Comparison of ENCODE assay signal across 16 cellular contexts in genomic region chr7:88399036-88399435, GRCh38.
DNase-seq lines count a peak whose midpoint lies in the region; ATAC-seq and TF ChIP-seq lines count a peak whose summit lies in the region.
"Had no signal": no experiment of that assay in that cellular context is flagged by ENCODE, and none has a peak within 500 bp of the region (broad histone marks: within the 10 kb centered on the region; RNA-seq: fewer than 3 reads in every experiment).

No MANE protein-coding gene starts in this region.

- no peaks in the 10 kb centered on the region for H3K79me2 ChIP-seq in neural progenitor cell (ENCODE audit: low read depth)

- H3F3A ChIP-seq in neural progenitor cell (ENCODE audit: low read depth): peaks cover 7% of the 10 kb centered on the region

- TF ChIP-seq CTCF in left ventricle myocardium inferior (IDR thresholded peaks at IDR 0.05; ENCODE audit: borderline replicate concordance) (no peak), heart left ventricle (IDR thresholded peaks at IDR 0.05) (no peak), neural progenitor cell (IDR thresholded peaks at IDR 0.05) (no peak)

- H3K4me3 Mint-ChIP-seq in neural progenitor cell: no peak overlapping the region
- H3K4me3 Mint-ChIP-seq in natural killer cell treated with Interleukin-12 subunit alpha and Interleukin-12 subunit beta and Interleukin-15 and Interleukin-18, amount 100 ng/mL, for 72 hours: no peak overlapping the region
- H3K4me3 Mint-ChIP-seq: CD14-positive monocyte; CD4-positive, alpha-beta memory T cell; H9 had no signal

- intact Hi-C loops in left ventricle myocardium inferior (cut with micrococcal nuclease): no loop called here
- intact Hi-C loops in heart left ventricle (cut with DNase I): no loop called here

- no peak for TF ChIP-seq POLR2A in heart left ventricle (IDR thresholded peaks at IDR 0.05)

- H3K27me3 Mint-ChIP-seq in neural progenitor cell (ENCODE audit: insufficient read depth, low read depth): no peaks in the 10 kb centered on the region
- H3K27me3 Mint-ChIP-seq in natural killer cell treated with Interleukin-12 subunit alpha and Interleukin-12 subunit beta and Interleukin-15 and Interleukin-18, amount 100 ng/mL, for 72 hours: peaks cover 0 to 3% of the 10 kb centered on the region in 2 donors
- H3K27me3 Mint-ChIP-seq: CD4-positive, alpha-beta memory T cell had no signal

- H3K9me3 ChIP-seq in left ventricle myocardium inferior (replicated peaks): no peaks in the 10 kb centered on the region
- no peaks in the 10 kb centered on the region for H3K9me3 ChIP-seq in heart left ventricle
- H3K9me3 ChIP-seq in neural progenitor cell (ENCODE audit: low read depth): no peaks in the 10 kb centered on the region
- H3K9me3 ChIP-seq: BLaER1 had no signal

- no peak for DNase-seq in left ventricle myocardium inferior
- DNase-seq in heart left ventricle: no peak
- peak; percentile 14 for DNase-seq in iPS-NIHi7 (ENCODE audit: extremely low spot score)
- DNase-seq in neural progenitor cell (ENCODE audit: low spot score): peak; percentile 7
- no peak for DNase-seq in natural killer cell treated with Interleukin-12 subunit alpha and Interleukin-12 subunit beta and Interleukin-15 and Interleukin-18, amount 100 ng/mL, for 72 hours (ENCODE audit: low spot score)
- DNase-seq: 8988T; CD4-positive, alpha-beta memory T cell; DMS153; DMS79; GF-D8; H9 had no signal

- H4K20me1 ChIP-seq in neural progenitor cell (ENCODE audit: low read depth): no peaks in the 10 kb centered on the region
- H4K20me1 ChIP-seq: BLaER1 had no signal

- ATAC-seq in heart left ventricle: no peak
- no peak for ATAC-seq in natural killer cell treated with Interleukin-12 subunit alpha and Interleukin-12 subunit beta and Interleukin-15 and Interleukin-18, amount 100 ng/mL, for 72 hours
- ATAC-seq in HG03280 (IDR thresholded peaks at IDR 0.05; ENCODE audit: unreplicated experiment): no peak
- ATAC-seq in HG02678 (IDR thresholded peaks at IDR 0.05; ENCODE audit: unreplicated experiment): no peak

- no peaks in the 10 kb centered on the region for H3K4me1 Mint-ChIP-seq in neural progenitor cell
- peaks cover 3 to 10% of the 10 kb centered on the region in 2 donors for H3K4me1 Mint-ChIP-seq in natural killer cell treated with Interleukin-12 subunit alpha and Interleukin-12 subunit beta and Interleukin-15 and Interleukin-18, amount 100 ng/mL, for 72 hours (ENCODE audit: low read depth in 2 of 2)

- H3K9ac ChIP-seq in neural progenitor cell: no peak overlapping the region
- H3K9ac ChIP-seq: BLaER1 had no signal

- 34 to 43% (median 37%) methylated on average over 9 of the region's 9 CpGs for WGBS in heart left ventricle, 4 donors

- no peak overlapping the region for H2AFZ ChIP-seq in neural progenitor cell (replicated peaks)

- no peaks in the 10 kb centered on the region for H3K36me3 ChIP-seq in left ventricle myocardium inferior
- no peaks in the 10 kb centered on the region for H3K36me3 ChIP-seq in heart left ventricle
- H3K36me3 ChIP-seq in neural progenitor cell: no peaks in the 10 kb centered on the region
- H3K36me3 ChIP-seq: BLaER1 had no signal

- H3K27me3 ChIP-seq in left ventricle myocardium inferior (ENCODE audit: low read depth) (no peaks in the 10 kb centered on the region), heart left ventricle (no peaks in the 10 kb centered on the region), neural progenitor cell (no peaks in the 10 kb centered on the region)
- H3K27me3 ChIP-seq: BLaER1 had no signal

- H3K9me3 Mint-ChIP-seq in neural progenitor cell: no peaks in the 10 kb centered on the region
- H3K9me3 Mint-ChIP-seq in natural killer cell treated with Interleukin-12 subunit alpha and Interleukin-12 subunit beta and Interleukin-15 and Interleukin-18, amount 100 ng/mL, for 72 hours: no peaks in the 10 kb centered on the region
- H3K9me3 Mint-ChIP-seq: H9 had no signal

- no peak overlapping the region for H3K27ac Mint-ChIP-seq in neural progenitor cell
- no peak overlapping the region for H3K27ac Mint-ChIP-seq in natural killer cell treated with Interleukin-12 subunit alpha and Interleukin-12 subunit beta and Interleukin-15 and Interleukin-18, amount 100 ng/mL, for 72 hours
- H3K27ac Mint-ChIP-seq: CD14-positive monocyte; CD4-positive, alpha-beta memory T cell; H9 had no signal

- H3K4me2 ChIP-seq in neural progenitor cell: no peak overlapping the region
- H3K4me2 ChIP-seq: BLaER1 had no signal

- H3K4me1 ChIP-seq in left ventricle myocardium inferior (no peaks in the 10 kb centered on the region), heart left ventricle (peaks cover 0 to 4% (median 0%) of the 10 kb centered on the region in 12 donors), neural progenitor cell (no peaks in the 10 kb centered on the region)
- H3K4me1 ChIP-seq: BLaER1 had no signal

- H3K27ac ChIP-seq in left ventricle myocardium inferior (replicated peaks) (peak overlapping the region; percentile 24), heart left ventricle (no peak overlapping the region), neural progenitor cell (no peak overlapping the region)
- H3K27ac ChIP-seq: BLaER1, HL-60 had no signal

- no peaks in the 10 kb centered on the region for H3K36me3 Mint-ChIP-seq in neural progenitor cell
- H3K36me3 Mint-ChIP-seq in natural killer cell treated with Interleukin-12 subunit alpha and Interleukin-12 subunit beta and Interleukin-15 and Interleukin-18, amount 100 ng/mL, for 72 hours: no peaks in the 10 kb centered on the region
- H3K36me3 Mint-ChIP-seq: CD14-positive monocyte; CD4-positive, alpha-beta memory T cell had no signal

- H3K4me3 ChIP-seq in left ventricle myocardium inferior (no peak overlapping the region), heart left ventricle (no peak overlapping the region), neural progenitor cell (no peak overlapping the region)
- H3K4me3 ChIP-seq: BLaER1 had no signal

Comparison
In these comparisons a context has a peak if more than half of its experiments do, and no peak if none do; other contexts are left out.
1. DNase-seq: peak in iPS-NIHi7 (single experiment) and neural progenitor cell (single experiment); none in left ventricle myocardium inferior (single experiment), heart left ventricle (0 of 5) and natural killer cell treated with Interleukin-12 subunit alpha and Interleukin-12 subunit beta and Interleukin-15 and Interleukin-18, amount 100 ng/mL, for 72 hours (single experiment).